In genomic region chr3:67598814-67599556, GRCh38 we compare ENCODE assay signal across 15 cellular contexts. TPM values are rescaled to one million over a fixed set of nuclear protein-coding genes. Genes with fewer than 3 reads are reported as not detected.
DNase-seq lines count a peak whose midpoint lies in the region; ATAC-seq and TF ChIP-seq lines count a peak whose summit lies in the region.
"Had no signal": no experiment of that assay in that cellular context is flagged by ENCODE, and none has a peak within 500 bp of the region (broad histone marks: within the 10 kb centered on the region; RNA-seq: fewer than 3 reads in every experiment).

No MANE protein-coding gene starts in this region.

- H3K9me3 ChIP-seq in CD4-positive, CD25-positive, alpha-beta regulatory T cell (ENCODE audit: control insufficient read depth in 2 of 2, low read length in 2 of 2): no peaks in the 10 kb centered on the region
- no peaks in the 10 kb centered on the region for H3K9me3 ChIP-seq in CD4-positive, alpha-beta T cell (ENCODE audit: control insufficient read depth, low read length)
- no peaks in the 10 kb centered on the region for H3K9me3 ChIP-seq in naive thymus-derived CD4-positive, alpha-beta T cell (ENCODE audit: control insufficient read depth in 2 of 3, low read length in 3 of 3)

- DNase-seq in CD4-positive, CD25-positive, alpha-beta regulatory T cell: no peak
- DNase-seq in CD4-positive, alpha-beta T cell: no peak
- DNase-seq in naive thymus-derived CD4-positive, alpha-beta T cell: no peak
- DNase-seq in C1 segment of cervical spinal cord (lab: John Stamatoyannopoulos, UW) (no peak), iPS-NIHi7 (ENCODE audit: extremely low spot score) (no peak)
- DNase-seq in stimulated activated CD4-positive, alpha-beta T cell treated with anti-CD3 and anti-CD28 coated beads, Interleukin-12 subunit alpha, Interleukin-12 subunit beta, amount 100 ng/mL, for 4 hours: no peak
- DNase-seq: CD8-positive, alpha-beta memory T cell; DMS79; H9; NCI-H187; NCI-H526 treated with DMSO at 0.1 percent for 48 hours; NK-92 treated with Interleukin-12 subunit alpha and Interleukin-12 subunit beta, amount 100 ng/mL, for 24 hours; SHP77 had no signal

- CTCF ChIA-PET in CD4-positive, alpha-beta T cell (lab: Charles Lee): interaction anchor here (0.6 kb wide), 1 partner anchor 422 kb away, joined by 5 read pairs; no protein-coding TSS in a partner anchor
- CTCF ChIA-PET in naive thymus-derived CD4-positive, alpha-beta T cell (lab: Charles Lee): interaction anchor here (0.6 kb wide), 1 partner anchor 70 kb away, joined by 4 read pairs; no protein-coding TSS in a partner anchor

- no peaks in the 10 kb centered on the region for H3K9me3 Mint-ChIP-seq in CD4-positive, CD25-positive, alpha-beta regulatory T cell
- no peaks in the 10 kb centered on the region for H3K9me3 Mint-ChIP-seq in CD4-positive, alpha-beta T cell
- no peaks in the 10 kb centered on the region for H3K9me3 Mint-ChIP-seq in activated T-helper 17 cell treated with anti-CD3 and anti-CD28 coated beads, Interleukin-2, amount 50 U/mL, for 72 hours
- H3K9me3 Mint-ChIP-seq in naive thymus-derived CD4-positive, alpha-beta T cell: no peaks in the 10 kb centered on the region
- H3K9me3 Mint-ChIP-seq: CD8-positive, alpha-beta memory T cell; H9 had no signal

- peaks cover 45 to 89% (median 54%) of the 10 kb centered on the region in 4 donors for H3K4me1 Mint-ChIP-seq in CD4-positive, CD25-positive, alpha-beta regulatory T cell
- H3K4me1 Mint-ChIP-seq in CD4-positive, alpha-beta T cell (ENCODE audit: low read depth): peaks cover 87% of the 10 kb centered on the region
- peaks cover 33% of the 10 kb centered on the region for H3K4me1 Mint-ChIP-seq in activated T-helper 17 cell treated with anti-CD3 and anti-CD28 coated beads, Interleukin-2, amount 50 U/mL, for 72 hours
- H3K4me1 Mint-ChIP-seq in naive thymus-derived CD4-positive, alpha-beta T cell: peaks cover 44 to 94% (median 90%) of the 10 kb centered on the region in 7 donors

- intact Hi-C loops in CD4-positive, alpha-beta T cell (cut with DNase I, micrococcal nuclease): loop anchor here in 1 of 2 experiments (10.0 kb wide), 1 partner anchor 196 kb away; no protein-coding TSS in a partner anchor
- intact Hi-C loops in naive thymus-derived CD4-positive, alpha-beta T cell (cut with micrococcal nuclease): no loop called here

- no peak for TF ChIP-seq CTCF in CD4-positive, alpha-beta T cell (IDR thresholded peaks at IDR 0.05)

- H3K4me3 ChIP-seq in CD4-positive, CD25-positive, alpha-beta regulatory T cell (ENCODE audit: low read depth, low read length): no peak overlapping the region
- H3K4me3 ChIP-seq in naive thymus-derived CD4-positive, alpha-beta T cell (ENCODE audit: low read length): no peak overlapping the region

- no peaks in the 10 kb centered on the region for H3K27me3 ChIP-seq in CD4-positive, CD25-positive, alpha-beta regulatory T cell (ENCODE audit: control insufficient read depth, insufficient read depth, low read length)
- no peaks in the 10 kb centered on the region for H3K27me3 ChIP-seq in CD4-positive, alpha-beta T cell (ENCODE audit: control insufficient read depth, insufficient read depth, low read length)
- H3K27me3 ChIP-seq in naive thymus-derived CD4-positive, alpha-beta T cell (ENCODE audit: control insufficient read depth in 2 of 2, insufficient read depth in 2 of 2, low read length in 2 of 2): no peaks in the 10 kb centered on the region

- H3K27ac Mint-ChIP-seq in CD4-positive, CD25-positive, alpha-beta regulatory T cell: peak overlapping the region; percentile 65 to 86 (median 72)
- H3K27ac Mint-ChIP-seq in CD4-positive, alpha-beta T cell: peak overlapping the region; percentile 81
- H3K27ac Mint-ChIP-seq in activated T-helper 17 cell treated with anti-CD3 and anti-CD28 coated beads, Interleukin-2, amount 50 U/mL, for 72 hours: no peak overlapping the region
- H3K27ac Mint-ChIP-seq in naive thymus-derived CD4-positive, alpha-beta T cell: peak overlapping the region in 8 of 9 donors; percentile 21 to 94 (median 89)
- H3K27ac Mint-ChIP-seq: H9 had no signal

- H3K36me3 ChIP-seq in CD4-positive, CD25-positive, alpha-beta regulatory T cell (ENCODE audit: control insufficient read depth, insufficient read depth, low read length): peaks cover 10% of the 10 kb centered on the region
- peaks cover 0 to 4% (median 0%) of the 10 kb centered on the region in 3 experiments for H3K36me3 ChIP-seq in naive thymus-derived CD4-positive, alpha-beta T cell (ENCODE audit: control insufficient read depth in 2 of 3, insufficient read depth in 3 of 3, low read length in 3 of 3)

- ATAC-seq in CD4-positive, CD25-positive, alpha-beta regulatory T cell (ENCODE audit: low read depth in 2 of 2): no peak
- no peak for ATAC-seq in CD4-positive, alpha-beta T cell (ENCODE audit: poor library complexity)
- peak; percentile 76 for ATAC-seq in activated T-helper 17 cell treated with anti-CD3 and anti-CD28 coated beads, Interleukin-2, amount 50 U/mL, for 72 hours (replicated peaks)
- ATAC-seq in naive thymus-derived CD4-positive, alpha-beta T cell: no peak

- no peak overlapping the region for H3K27ac ChIP-seq in CD4-positive, CD25-positive, alpha-beta regulatory T cell (ENCODE audit: insufficient read depth, low read length, poor library complexity, severe bottlenecking)
- no peak overlapping the region for H3K27ac ChIP-seq in CD4-positive, alpha-beta T cell (ENCODE audit: low read depth, low read length)
- peak overlapping the region; percentile 44 for H3K27ac ChIP-seq in naive thymus-derived CD4-positive, alpha-beta T cell (ENCODE audit: low read depth, low read length)
- H3K27ac ChIP-seq: HL-60 had no signal

- H3K36me3 Mint-ChIP-seq in CD4-positive, CD25-positive, alpha-beta regulatory T cell: peaks cover 30% of the 10 kb centered on the region
- peaks cover 50% of the 10 kb centered on the region for H3K36me3 Mint-ChIP-seq in CD4-positive, alpha-beta T cell (ENCODE audit: low read depth)
- H3K36me3 Mint-ChIP-seq in activated T-helper 17 cell treated with anti-CD3 and anti-CD28 coated beads, Interleukin-2, amount 50 U/mL, for 72 hours (ENCODE audit: low read depth): peaks cover 26% of the 10 kb centered on the region
- H3K36me3 Mint-ChIP-seq in naive thymus-derived CD4-positive, alpha-beta T cell: peaks cover 0 to 53% (median 27%) of the 10 kb centered on the region in 5 donors

- H3K27me3 Mint-ChIP-seq in CD4-positive, CD25-positive, alpha-beta regulatory T cell: no peaks in the 10 kb centered on the region
- no peaks in the 10 kb centered on the region for H3K27me3 Mint-ChIP-seq in CD4-positive, alpha-beta T cell
- no peaks in the 10 kb centered on the region for H3K27me3 Mint-ChIP-seq in activated T-helper 17 cell treated with anti-CD3 and anti-CD28 coated beads, Interleukin-2, amount 50 U/mL, for 72 hours
- H3K27me3 Mint-ChIP-seq in naive thymus-derived CD4-positive, alpha-beta T cell: no peaks in the 10 kb centered on the region
- H3K27me3 Mint-ChIP-seq: CD8-positive, alpha-beta memory T cell had no signal

- peaks cover 33% of the 10 kb centered on the region for H3K4me1 ChIP-seq in CD4-positive, CD25-positive, alpha-beta regulatory T cell (ENCODE audit: control insufficient read depth, insufficient read depth, low read length, poor library complexity, severe bottlenecking)
- peaks cover 32 to 67% of the 10 kb centered on the region in 2 donors for H3K4me1 ChIP-seq in naive thymus-derived CD4-positive, alpha-beta T cell (ENCODE audit: control insufficient read depth in 2 of 2, insufficient read depth in 2 of 2, low read length in 2 of 2)

- peak overlapping the region in 3 of 4 donors; percentile 9 to 53 (median 13) for H3K4me3 Mint-ChIP-seq in CD4-positive, CD25-positive, alpha-beta regulatory T cell
- H3K4me3 Mint-ChIP-seq in CD4-positive, alpha-beta T cell: peak overlapping the region; percentile 1
- H3K4me3 Mint-ChIP-seq in activated T-helper 17 cell treated with anti-CD3 and anti-CD28 coated beads, Interleukin-2, amount 50 U/mL, for 72 hours: no peak overlapping the region
- peak overlapping the region in 9 of 10 donors; percentile 1 to 79 (median 59) for H3K4me3 Mint-ChIP-seq in naive thymus-derived CD4-positive, alpha-beta T cell
- H3K4me3 Mint-ChIP-seq: H9 had no signal

- POLR2A ChIA-PET in CD4-positive, alpha-beta T cell (lab: Charles Lee): no interaction called here
- POLR2A ChIA-PET in naive thymus-derived CD4-positive, alpha-beta T cell (lab: Charles Lee): interaction anchor here (0.7 kb wide), 1 partner anchor 460 kb away, joined by 3 read pairs; no protein-coding TSS in a partner anchor

RNA-seq across cellular contexts. Expression of gene SUCLG2, which starts 55.4 kb away (rescaled TPM):
- total RNA-seq in CD4-positive, CD25-positive, alpha-beta regulatory T cell: 53.6 TPM
- polyA plus RNA-seq in CD4-positive, CD25-positive, alpha-beta regulatory T cell: 10 to 100 TPM; 60.7 to 75.0 (median 69.5) TPM
- total RNA-seq in CD4-positive, alpha-beta T cell: 10 to 100 TPM; 51.7 to 52.4 TPM
- 10 to 100 TPM; 34.3 to 42.5 TPM for total RNA-seq in activated T-helper 17 cell treated with anti-CD3 and anti-CD28 coated beads, Interleukin-2, amount 50 U/mL, for 72 hours
- total RNA-seq in naive thymus-derived CD4-positive, alpha-beta T cell: 10 to 100 TPM; 49.7 to 75.9 (median 61.4) TPM
- polyA plus RNA-seq in naive thymus-derived CD4-positive, alpha-beta T cell: 10 to 100 TPM; 88.5 to 97.9 TPM
